ENCODE assay signal across 25 cellular contexts in genomic region chr16:76696876-76697275, GRCh38.
DNase-seq lines count a peak whose midpoint lies in the region; ATAC-seq lines count a peak whose summit lies in the region.
"Had no signal": no experiment of that assay in that cellular context is flagged by ENCODE, and none has a peak within 500 bp of the region (broad histone marks: within the 10 kb centered on the region; RNA-seq: fewer than 3 reads in every experiment).

No MANE protein-coding gene starts in this region.

- no peaks in the 10 kb centered on the region for H3K27me3 Mint-ChIP-seq in activated T-cell treated with anti-CD3 and anti-CD28 coated beads, Interleukin-2, amount 50 U/mL, for 24 hours
- H3K27me3 Mint-ChIP-seq: CD4-positive, alpha-beta memory T cell; CD4-positive, CD25-positive, alpha-beta regulatory T cell; CD8-positive, alpha-beta memory T cell had no signal

- no peak overlapping the region for H3K4me3 Mint-ChIP-seq in activated T-cell treated with anti-CD3 and anti-CD28 coated beads, Interleukin-2, amount 50 U/mL, for 24 hours
- H3K4me3 Mint-ChIP-seq: CD14-positive monocyte; CD4-positive, alpha-beta memory T cell; CD4-positive, CD25-positive, alpha-beta regulatory T cell; CD8-positive, alpha-beta memory T cell had no signal

- peak; percentile 37 for DNase-seq in Ammon's horn (ENCODE audit: low spot score)
- peak; percentile 59 for DNase-seq in inferior parietal cortex (ENCODE audit: extremely low spot score)
- DNase-seq in occipital lobe (lab: John Stamatoyannopoulos, UW) = peak; percentile 19
- peak; percentile 65 for DNase-seq in superior temporal gyrus (ENCODE audit: extremely low spot score)
- no peak for DNase-seq in activated T-cell treated with anti-CD3 and anti-CD28 coated beads, Interleukin-2, amount 50 U/mL, for 24 hours
- DNase-seq in dedifferentiated amniotic fluid mesenchymal stem cell (ENCODE audit: extremely low spot score) = no peak
- DNase-seq in HuH-7 (ENCODE audit: low spot score) = no peak
- DNase-seq: AML-193; BE2C; C1 segment of cervical spinal cord; CD4-positive, alpha-beta memory T cell; CD4-positive, CD25-positive, alpha-beta regulatory T cell; CD8-positive, alpha-beta memory T cell; COR-L47; DMS 273 treated with DMSO at 0.1 percent for 48 hours; DMS153; DMS53; DMS79; DND-41; EL; GDM1 had no signal

- ATAC-seq in HG03457 (IDR thresholded peaks at IDR 0.05; ENCODE audit: unreplicated experiment) = no peak
- ATAC-seq: A549, GM12878 had no signal

- H3K4me1 Mint-ChIP-seq in activated T-cell treated with anti-CD3 and anti-CD28 coated beads, Interleukin-2, amount 50 U/mL, for 24 hours (ENCODE audit: low read depth) = no peaks in the 10 kb centered on the region
- H3K4me1 Mint-ChIP-seq: CD14-positive monocyte; CD4-positive, alpha-beta memory T cell; CD4-positive, CD25-positive, alpha-beta regulatory T cell; CD8-positive, alpha-beta memory T cell had no signal

- H3K36me3 Mint-ChIP-seq in activated T-cell treated with anti-CD3 and anti-CD28 coated beads, Interleukin-2, amount 50 U/mL, for 24 hours (ENCODE audit: low read depth) = no peaks in the 10 kb centered on the region
- H3K36me3 Mint-ChIP-seq: CD14-positive monocyte; CD4-positive, alpha-beta memory T cell; CD4-positive, CD25-positive, alpha-beta regulatory T cell; CD8-positive, alpha-beta memory T cell had no signal

- peaks cover 10% of the 10 kb centered on the region for H3K9me3 Mint-ChIP-seq in activated T-cell treated with anti-CD3 and anti-CD28 coated beads, Interleukin-2, amount 50 U/mL, for 24 hours

- H3K27ac Mint-ChIP-seq in activated T-cell treated with anti-CD3 and anti-CD28 coated beads, Interleukin-2, amount 50 U/mL, for 24 hours = no peak overlapping the region
- H3K27ac Mint-ChIP-seq: CD14-positive monocyte; CD4-positive, alpha-beta memory T cell; CD4-positive, CD25-positive, alpha-beta regulatory T cell; CD8-positive, alpha-beta memory T cell had no signal

Comparison
In these comparisons a context has a peak if more than half of its experiments do, and no peak if none do; other contexts are left out.
1. DNase-seq: peak in Ammon's horn (single experiment), inferior parietal cortex (single experiment), occipital lobe (single experiment) and superior temporal gyrus (single experiment); none in activated T-cell treated with anti-CD3 and anti-CD28 coated beads, Interleukin-2, amount 50 U/mL, for 24 hours (single experiment), dedifferentiated amniotic fluid mesenchymal stem cell (single experiment) and HuH-7 (single experiment).